ENCODE assay signal across 1 cellular context in the genomic region with DNA sequence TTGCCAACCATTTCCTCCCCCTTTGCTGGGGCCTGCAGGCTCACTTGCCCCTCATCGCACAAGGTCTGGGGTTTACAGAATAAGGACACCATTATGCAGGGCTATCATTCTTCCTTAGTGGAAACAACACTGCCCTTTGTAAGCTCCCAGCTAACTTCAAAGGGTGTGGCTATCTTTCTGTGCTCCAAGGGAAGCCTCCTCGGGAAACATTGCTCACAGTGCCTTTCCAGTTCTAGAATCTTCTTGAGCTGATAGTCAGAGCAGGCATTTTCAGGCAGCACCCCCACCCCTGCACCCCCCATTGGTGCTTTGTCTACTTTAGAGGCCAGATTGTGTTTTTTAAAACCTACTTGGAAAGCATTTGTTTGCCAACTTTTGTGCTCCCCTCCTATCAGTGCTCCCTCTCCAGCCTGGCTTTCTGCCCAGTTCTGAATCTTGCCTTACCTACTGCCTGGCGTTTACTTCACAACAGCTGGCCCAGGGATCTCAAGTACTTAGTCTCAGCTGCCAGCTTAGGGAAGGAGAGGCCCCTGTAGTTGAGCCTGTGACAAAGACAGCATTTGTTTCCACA.
TF ChIP-seq lines count a peak whose summit lies in the region.

No MANE protein-coding gene starts in this region.

TF ChIP-seq in HEK293, 187 proteins besides CTCF, POLR2A, EP300 and RAD21 (continued from another document):
- no peak for TF ChIP-seq ZNF707 (tag by site-specific recombination; IDR thresholded peaks at IDR 0.05)
- TF ChIP-seq, protein P1, sequence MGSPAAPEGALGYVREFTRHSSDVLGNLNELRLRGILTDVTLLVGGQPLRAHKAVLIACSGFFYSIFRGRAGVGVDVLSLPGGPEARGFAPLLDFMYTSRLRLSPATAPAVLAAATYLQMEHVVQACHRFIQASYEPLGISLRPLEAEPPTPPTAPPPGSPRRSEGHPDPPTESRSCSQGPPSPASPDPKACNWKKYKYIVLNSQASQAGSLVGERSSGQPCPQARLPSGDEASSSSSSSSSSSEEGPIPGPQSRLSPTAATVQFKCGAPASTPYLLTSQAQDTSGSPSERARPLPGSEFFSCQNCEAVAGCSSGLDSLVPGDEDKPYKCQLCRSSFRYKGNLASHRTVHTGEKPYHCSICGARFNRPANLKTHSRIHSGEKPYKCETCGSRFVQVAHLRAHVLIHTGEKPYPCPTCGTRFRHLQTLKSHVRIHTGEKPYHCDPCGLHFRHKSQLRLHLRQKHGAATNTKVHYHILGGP (tag by site-specific recombination; IDR thresholded peaks at IDR 0.05), result no peak
- peak; percentile 63 for TF ChIP-seq ZNF335 (tag by site-specific recombination; conservative IDR thresholded peaks at IDR 0.05)
- no peak for TF ChIP-seq ZNF521 (tag by site-specific recombination; IDR thresholded peaks at IDR 0.05)
- no peak for TF ChIP-seq SCRT1 (tag by site-specific recombination; IDR thresholded peaks at IDR 0.05; ENCODE audit: borderline replicate concordance)
- TF ChIP-seq, protein P2, sequence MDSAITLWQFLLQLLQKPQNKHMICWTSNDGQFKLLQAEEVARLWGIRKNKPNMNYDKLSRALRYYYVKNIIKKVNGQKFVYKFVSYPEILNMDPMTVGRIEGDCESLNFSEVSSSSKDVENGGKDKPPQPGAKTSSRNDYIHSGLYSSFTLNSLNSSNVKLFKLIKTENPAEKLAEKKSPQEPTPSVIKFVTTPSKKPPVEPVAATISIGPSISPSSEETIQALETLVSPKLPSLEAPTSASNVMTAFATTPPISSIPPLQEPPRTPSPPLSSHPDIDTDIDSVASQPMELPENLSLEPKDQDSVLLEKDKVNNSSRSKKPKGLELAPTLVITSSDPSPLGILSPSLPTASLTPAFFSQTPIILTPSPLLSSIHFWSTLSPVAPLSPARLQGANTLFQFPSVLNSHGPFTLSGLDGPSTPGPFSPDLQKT (IDR thresholded peaks at IDR 0.05; ENCODE audit: borderline replicate concordance, low read depth, low read length), result no peak
- peak; percentile 83 for TF ChIP-seq ZBTB48 (tag by site-specific recombination; IDR thresholded peaks at IDR 0.05)
- TF ChIP-seq ZNF596 (tag by site-specific recombination; IDR thresholded peaks at IDR 0.05), result no peak
- peak; percentile 80 for TF ChIP-seq MZF1 (tag by site-specific recombination; IDR thresholded peaks at IDR 0.05; ENCODE audit: borderline replicate concordance)
- no peak for TF ChIP-seq ZNF302 (tag by site-specific recombination; IDR thresholded peaks at IDR 0.05; ENCODE audit: low read depth)
- no peak for TF ChIP-seq BCL11A (tag by site-specific recombination; IDR thresholded peaks at IDR 0.05; ENCODE audit: low read depth)
- TF ChIP-seq ZNF19 (tag by site-specific recombination; IDR thresholded peaks at IDR 0.05; ENCODE audit: low read depth), result no peak
- peak; percentile 58; the same call in 1 of the 2 replicates for TF ChIP-seq ZBTB17 (tag by site-specific recombination; IDR thresholded peaks at IDR 0.05)
- no peak for TF ChIP-seq ZNF530 (tag by site-specific recombination; IDR thresholded peaks at IDR 0.05; ENCODE audit: low read depth)
- no peak for TF ChIP-seq KLF10 (tag by site-specific recombination; IDR thresholded peaks at IDR 0.05)
- TF ChIP-seq, protein P3, sequence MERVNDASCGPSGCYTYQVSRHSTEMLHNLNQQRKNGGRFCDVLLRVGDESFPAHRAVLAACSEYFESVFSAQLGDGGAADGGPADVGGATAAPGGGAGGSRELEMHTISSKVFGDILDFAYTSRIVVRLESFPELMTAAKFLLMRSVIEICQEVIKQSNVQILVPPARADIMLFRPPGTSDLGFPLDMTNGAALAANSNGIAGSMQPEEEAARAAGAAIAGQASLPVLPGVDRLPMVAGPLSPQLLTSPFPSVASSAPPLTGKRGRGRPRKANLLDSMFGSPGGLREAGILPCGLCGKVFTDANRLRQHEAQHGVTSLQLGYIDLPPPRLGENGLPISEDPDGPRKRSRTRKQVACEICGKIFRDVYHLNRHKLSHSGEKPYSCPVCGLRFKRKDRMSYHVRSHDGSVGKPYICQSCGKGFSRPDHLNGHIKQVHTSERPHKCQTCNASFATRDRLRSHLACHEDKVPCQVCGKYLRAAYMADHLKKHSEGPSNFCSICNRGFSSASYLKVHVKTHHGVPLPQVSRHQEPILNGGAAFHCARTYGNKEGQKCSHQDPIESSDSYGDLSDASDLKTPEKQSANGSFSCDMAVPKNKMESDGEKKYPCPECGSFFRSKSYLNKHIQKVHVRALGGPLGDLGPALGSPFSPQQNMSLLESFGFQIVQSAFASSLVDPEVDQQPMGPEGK (tag by site-specific recombination; IDR thresholded peaks at IDR 0.05), result peak; percentile 20; the same call in 1 of the 2 replicates
- TF ChIP-seq ZNF416 (tag by site-specific recombination; IDR thresholded peaks at IDR 0.05), result no peak
- TF ChIP-seq PRDM1 (tag by site-specific recombination; IDR thresholded peaks at IDR 0.05), result no peak
- 0 out of 2 replicates have a peak, but pooled peaks have one; percentile 27 for TF ChIP-seq ZXDB (tag by site-specific recombination; IDR thresholded peaks at IDR 0.05)
- TF ChIP-seq, protein P4, sequence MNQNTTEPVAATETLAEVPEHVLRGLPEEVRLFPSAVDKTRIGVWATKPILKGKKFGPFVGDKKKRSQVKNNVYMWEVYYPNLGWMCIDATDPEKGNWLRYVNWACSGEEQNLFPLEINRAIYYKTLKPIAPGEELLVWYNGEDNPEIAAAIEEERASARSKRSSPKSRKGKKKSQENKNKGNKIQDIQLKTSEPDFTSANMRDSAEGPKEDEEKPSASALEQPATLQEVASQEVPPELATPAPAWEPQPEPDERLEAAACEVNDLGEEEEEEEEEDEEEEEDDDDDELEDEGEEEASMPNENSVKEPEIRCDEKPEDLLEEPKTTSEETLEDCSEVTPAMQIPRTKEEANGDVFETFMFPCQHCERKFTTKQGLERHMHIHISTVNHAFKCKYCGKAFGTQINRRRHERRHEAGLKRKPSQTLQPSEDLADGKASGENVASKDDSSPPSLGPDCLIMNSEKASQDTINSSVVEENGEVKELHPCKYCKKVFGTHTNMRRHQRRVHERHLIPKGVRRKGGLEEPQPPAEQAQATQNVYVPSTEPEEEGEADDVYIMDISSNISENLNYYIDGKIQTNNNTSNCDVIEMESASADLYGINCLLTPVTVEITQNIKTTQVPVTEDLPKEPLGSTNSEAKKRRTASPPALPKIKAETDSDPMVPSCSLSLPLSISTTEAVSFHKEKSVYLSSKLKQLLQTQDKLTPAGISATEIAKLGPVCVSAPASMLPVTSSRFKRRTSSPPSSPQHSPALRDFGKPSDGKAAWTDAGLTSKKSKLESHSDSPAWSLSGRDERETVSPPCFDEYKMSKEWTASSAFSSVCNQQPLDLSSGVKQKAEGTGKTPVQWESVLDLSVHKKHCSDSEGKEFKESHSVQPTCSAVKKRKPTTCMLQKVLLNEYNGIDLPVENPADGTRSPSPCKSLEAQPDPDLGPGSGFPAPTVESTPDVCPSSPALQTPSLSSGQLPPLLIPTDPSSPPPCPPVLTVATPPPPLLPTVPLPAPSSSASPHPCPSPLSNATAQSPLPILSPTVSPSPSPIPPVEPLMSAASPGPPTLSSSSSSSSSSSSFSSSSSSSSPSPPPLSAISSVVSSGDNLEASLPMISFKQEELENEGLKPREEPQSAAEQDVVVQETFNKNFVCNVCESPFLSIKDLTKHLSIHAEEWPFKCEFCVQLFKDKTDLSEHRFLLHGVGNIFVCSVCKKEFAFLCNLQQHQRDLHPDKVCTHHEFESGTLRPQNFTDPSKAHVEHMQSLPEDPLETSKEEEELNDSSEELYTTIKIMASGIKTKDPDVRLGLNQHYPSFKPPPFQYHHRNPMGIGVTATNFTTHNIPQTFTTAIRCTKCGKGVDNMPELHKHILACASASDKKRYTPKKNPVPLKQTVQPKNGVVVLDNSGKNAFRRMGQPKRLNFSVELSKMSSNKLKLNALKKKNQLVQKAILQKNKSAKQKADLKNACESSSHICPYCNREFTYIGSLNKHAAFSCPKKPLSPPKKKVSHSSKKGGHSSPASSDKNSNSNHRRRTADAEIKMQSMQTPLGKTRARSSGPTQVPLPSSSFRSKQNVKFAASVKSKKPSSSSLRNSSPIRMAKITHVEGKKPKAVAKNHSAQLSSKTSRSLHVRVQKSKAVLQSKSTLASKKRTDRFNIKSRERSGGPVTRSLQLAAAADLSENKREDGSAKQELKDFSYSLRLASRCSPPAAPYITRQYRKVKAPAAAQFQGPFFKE (tag by site-specific recombination; IDR thresholded peaks at IDR 0.05; ENCODE audit: borderline replicate concordance), result no peak
- TF ChIP-seq, protein P5, sequence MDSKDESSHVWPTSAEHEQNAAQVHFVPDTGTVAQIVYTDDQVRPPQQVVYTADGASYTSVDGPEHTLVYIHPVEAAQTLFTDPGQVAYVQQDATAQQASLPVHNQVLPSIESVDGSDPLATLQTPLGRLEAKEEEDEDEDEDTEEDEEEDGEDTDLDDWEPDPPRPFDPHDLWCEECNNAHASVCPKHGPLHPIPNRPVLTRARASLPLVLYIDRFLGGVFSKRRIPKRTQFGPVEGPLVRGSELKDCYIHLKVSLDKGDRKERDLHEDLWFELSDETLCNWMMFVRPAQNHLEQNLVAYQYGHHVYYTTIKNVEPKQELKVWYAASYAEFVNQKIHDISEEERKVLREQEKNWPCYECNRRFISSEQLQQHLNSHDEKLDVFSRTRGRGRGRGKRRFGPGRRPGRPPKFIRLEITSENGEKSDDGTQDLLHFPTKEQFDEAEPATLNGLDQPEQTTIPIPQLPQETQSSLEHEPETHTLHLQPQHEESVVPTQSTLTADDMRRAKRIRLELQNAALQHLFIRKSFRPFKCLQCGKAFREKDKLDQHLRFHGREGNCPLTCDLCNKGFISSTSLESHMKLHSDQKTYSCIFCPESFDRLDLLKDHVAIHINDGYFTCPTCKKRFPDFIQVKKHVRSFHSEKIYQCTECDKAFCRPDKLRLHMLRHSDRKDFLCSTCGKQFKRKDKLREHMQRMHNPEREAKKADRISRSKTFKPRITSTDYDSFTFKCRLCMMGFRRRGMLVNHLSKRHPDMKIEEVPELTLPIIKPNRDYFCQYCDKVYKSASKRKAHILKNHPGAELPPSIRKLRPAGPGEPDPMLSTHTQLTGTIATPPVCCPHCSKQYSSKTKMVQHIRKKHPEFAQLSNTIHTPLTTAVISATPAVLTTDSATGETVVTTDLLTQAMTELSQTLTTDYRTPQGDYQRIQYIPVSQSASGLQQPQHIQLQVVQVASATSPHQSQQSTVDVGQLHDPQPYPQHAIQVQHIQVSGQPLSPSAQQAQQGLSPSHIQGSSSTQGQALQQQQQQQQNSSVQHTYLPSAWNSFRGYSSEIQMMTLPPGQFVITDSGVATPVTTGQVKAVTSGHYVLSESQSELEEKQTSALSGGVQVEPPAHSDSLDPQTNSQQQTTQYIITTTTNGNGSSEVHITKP (tag by site-specific recombination; IDR thresholded peaks at IDR 0.05), result peak; percentile 75
- peak; percentile 11; the same call in 1 of the 2 replicates for TF ChIP-seq ZIC2 (tag by site-specific recombination; IDR thresholded peaks at IDR 0.05)
- TF ChIP-seq ZFP69B (tag by site-specific recombination; IDR thresholded peaks at IDR 0.05), result 0 out of 2 replicates have a peak, but pooled peaks have one; percentile 13
- TF ChIP-seq, protein P6, sequence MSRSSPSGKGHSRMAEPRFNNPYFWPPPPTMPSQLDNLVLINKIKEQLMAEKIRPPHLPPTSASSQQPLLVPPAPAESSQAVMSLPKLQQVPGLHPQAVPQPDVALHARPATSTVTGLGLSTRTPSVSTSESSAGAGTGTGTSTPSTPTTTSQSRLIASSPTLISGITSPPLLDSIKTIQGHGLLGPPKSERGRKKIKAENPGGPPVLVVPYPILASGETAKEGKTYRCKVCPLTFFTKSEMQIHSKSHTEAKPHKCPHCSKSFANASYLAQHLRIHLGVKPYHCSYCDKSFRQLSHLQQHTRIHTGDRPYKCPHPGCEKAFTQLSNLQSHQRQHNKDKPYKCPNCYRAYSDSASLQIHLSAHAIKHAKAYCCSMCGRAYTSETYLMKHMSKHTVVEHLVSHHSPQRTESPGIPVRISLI (tag by site-specific recombination; IDR thresholded peaks at IDR 0.05), result no peak
- 0 out of 2 replicates have a peak, but pooled peaks have one; percentile 9 for TF ChIP-seq IKZF3 (tag by site-specific recombination; IDR thresholded peaks at IDR 0.05)
- no peak for TF ChIP-seq ZNF529 (tag by site-specific recombination; IDR thresholded peaks at IDR 0.05; ENCODE audit: insufficient replicate concordance)
- no peak for TF ChIP-seq ZNF677 (tag by site-specific recombination; IDR thresholded peaks at IDR 0.05)
- TF ChIP-seq ZNF623 (tag by site-specific recombination; IDR thresholded peaks at IDR 0.05), result no peak
TF ChIP-seq in HEK293: peak in this region for 14.
